ENCODE assay signal across 8 cellular contexts in the genomic region with DNA sequence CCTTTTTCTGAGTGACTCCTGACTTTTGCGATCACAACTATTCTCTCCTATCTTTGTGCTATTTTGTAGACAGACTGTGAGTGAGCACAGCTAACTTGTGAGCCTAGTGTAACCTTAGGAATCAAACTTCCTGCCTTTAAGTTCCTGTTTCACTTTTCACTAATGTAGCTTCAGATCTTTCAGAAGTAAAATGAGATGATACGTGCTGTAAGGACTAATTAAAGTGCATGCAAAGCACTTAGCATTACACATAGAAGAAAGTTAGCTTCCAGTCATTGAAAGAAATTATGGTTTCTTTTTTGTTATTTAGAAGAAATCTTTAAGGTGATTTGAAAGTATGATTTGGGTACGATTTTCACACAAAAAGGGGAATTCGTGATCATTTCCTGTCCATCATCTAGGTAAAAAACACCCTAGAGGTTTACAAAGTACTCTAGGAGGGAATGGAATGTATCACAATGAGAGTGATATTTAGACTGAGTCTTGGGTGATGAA.
DNase-seq lines count a peak whose midpoint lies in the region; ATAC-seq and TF ChIP-seq lines count a peak whose summit lies in the region.

No MANE protein-coding gene starts in this region.

- peak overlapping the region; percentile 93 for H3K27ac Mint-ChIP-seq in activated CD8-positive, alpha-beta memory T cell treated with anti-CD3 and anti-CD28 coated beads, Interleukin-2, amount 10 ng/mL, durations not matched to agents 7 days and 5 days

- CTCF ChIA-PET in activated CD8-positive, alpha-beta memory T cell treated with anti-CD3 and anti-CD28 coated beads, Interleukin-2, amount 10 ng/mL, durations not matched to agents 7 days and 5 days (lab: Charles Lee), result interaction anchor here (1.1 kb wide), 1 partner anchor 10 kb away, joined by 3 read pairs; no protein-coding TSS in a partner anchor

- peaks cover 13% of the 10 kb centered on the region for H3K36me3 Mint-ChIP-seq in activated CD8-positive, alpha-beta memory T cell treated with anti-CD3 and anti-CD28 coated beads, Interleukin-2, amount 10 ng/mL, durations not matched to agents 7 days and 5 days

- no peaks in the 10 kb centered on the region for H3K36me3 ChIP-seq in osteoblast (ENCODE audit: insufficient read depth, low read length)

- H3K9me3 ChIP-seq in osteoblast (ENCODE audit: low read depth, low read length), result no peaks in the 10 kb centered on the region

- H3K4me3 ChIP-seq in osteoblast (ENCODE audit: insufficient read depth, low read length), result no peak overlapping the region
- no peak overlapping the region for H3K4me3 ChIP-seq in coronary artery

- peak; percentile 79 for ATAC-seq in activated CD8-positive, alpha-beta memory T cell treated with anti-CD3 and anti-CD28 coated beads, Interleukin-2, amount 10 ng/mL, durations not matched to agents 7 days and 5 days
- ATAC-seq in HG02943 (IDR thresholded peaks at IDR 0.05; ENCODE audit: low read depth, unreplicated experiment), result peak; percentile 69

- H3K4me1 ChIP-seq in osteoblast (ENCODE audit: insufficient read depth, low read length), result peaks cover 10% of the 10 kb centered on the region

- in situ Hi-C loops in ACHN (cut with HindIII; ENCODE audit: low pct_ligation_motif_present, low pct_unique_long_range_greater_than_20kb, low sequenced_read_pairs), result no loop called here

- H3K4me3 Mint-ChIP-seq in activated CD8-positive, alpha-beta memory T cell treated with anti-CD3 and anti-CD28 coated beads, Interleukin-2, amount 10 ng/mL, durations not matched to agents 7 days and 5 days, result peak overlapping the region; percentile 62

- DNase-seq in activated CD8-positive, alpha-beta memory T cell treated with anti-CD3 and anti-CD28 coated beads, Interleukin-2, amount 10 ng/mL, durations not matched to agents 7 days and 5 days, result no peak
- DNase-seq in activated CD8-positive, alpha-beta memory T cell treated with anti-CD3 and anti-CD28 coated beads, Interleukin-2, amount 50 U/mL, for 4 hours, result no peak
- DNase-seq in SIG-M5 (lab: John Stamatoyannopoulos, UW), result peak; percentile 56
- no peak for DNase-seq in osteoblast (ENCODE audit: insufficient read length, low spot score, missing footprints)
- no peak for DNase-seq in ACHN
- no peak for DNase-seq in coronary artery (ENCODE audit: low spot score)
- DNase-seq in COR-L47 (lab: John Stamatoyannopoulos, UW), result no peak

- H3K9me3 Mint-ChIP-seq in activated CD8-positive, alpha-beta memory T cell treated with anti-CD3 and anti-CD28 coated beads, Interleukin-2, amount 10 ng/mL, durations not matched to agents 7 days and 5 days (ENCODE audit: low read depth), result peaks cover 2% of the 10 kb centered on the region

- H3K27me3 ChIP-seq in osteoblast (ENCODE audit: insufficient read depth, low read length), result no peaks in the 10 kb centered on the region

- no peaks in the 10 kb centered on the region for H4K20me1 ChIP-seq in osteoblast (ENCODE audit: insufficient read depth, low read length)

- no peaks in the 10 kb centered on the region for H3K79me2 ChIP-seq in osteoblast (ENCODE audit: insufficient read depth, low read length)

- H3K27ac ChIP-seq in osteoblast (ENCODE audit: low read depth, low read length) (no peak overlapping the region), coronary artery (peak overlapping the region in 1 of 2 donors; percentile 58)

- H3K27me3 Mint-ChIP-seq in activated CD8-positive, alpha-beta memory T cell treated with anti-CD3 and anti-CD28 coated beads, Interleukin-2, amount 10 ng/mL, durations not matched to agents 7 days and 5 days, result no peaks in the 10 kb centered on the region

- TF ChIP-seq CTCF in osteoblast (IDR thresholded peaks at IDR 0.05; ENCODE audit: extremely low read depth, low read depth, low read length) (no peak), coronary artery (IDR thresholded peaks at IDR 0.05) (no peak)

- H2AFZ ChIP-seq in osteoblast (ENCODE audit: low read length), result peak overlapping the region; percentile 23

- no peak overlapping the region for H3K4me2 ChIP-seq in osteoblast (ENCODE audit: insufficient read depth, low read length)

- H3K4me1 Mint-ChIP-seq in activated CD8-positive, alpha-beta memory T cell treated with anti-CD3 and anti-CD28 coated beads, Interleukin-2, amount 10 ng/mL, durations not matched to agents 7 days and 5 days, result peaks cover 33% of the 10 kb centered on the region
